Comparison of ENCODE assay signal across 5 cellular contexts in the genomic region with DNA sequence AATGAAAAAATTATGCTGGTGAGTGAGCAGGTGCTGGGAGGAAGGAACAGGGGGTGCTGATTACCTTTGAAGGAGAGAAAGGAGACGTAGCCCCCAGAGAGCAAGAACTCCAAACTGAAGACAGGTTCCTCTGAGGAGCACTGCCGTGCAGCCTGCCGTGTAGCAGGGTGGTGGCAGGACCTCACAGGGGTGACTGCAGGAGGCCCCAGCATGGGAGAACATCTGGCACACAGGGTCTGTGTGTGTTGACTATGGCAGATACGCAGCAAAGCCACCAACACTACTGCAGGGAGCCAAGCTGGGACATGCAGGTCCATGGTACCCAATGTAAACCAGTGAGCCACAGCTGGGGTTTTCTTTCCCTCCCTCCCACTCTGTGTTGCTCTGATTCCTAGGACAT.
"Had no signal": no experiment of that assay in that cellular context is flagged by ENCODE, and none has a peak within 500 bp of the region (broad histone marks: within the 10 kb centered on the region; RNA-seq: fewer than 3 reads in every experiment).

No MANE protein-coding gene starts in this region.

- DNase-seq: GM23248, GOT3, IMR-90 had no signal

- H2AFZ ChIP-seq: GM23248 had no signal

- H3K36me3 ChIP-seq: HAP-1 had no signal

- H3K27ac ChIP-seq: GM23248 had no signal

- H3K4me1 ChIP-seq: HAP-1 had no signal

- H3K9me3 ChIP-seq: HAP-1 had no signal

- ATAC-seq: HCT116 had no signal

- H3K4me3 ChIP-seq: GM23248, HAP-1 had no signal

- H3K9ac ChIP-seq: GM23248 had no signal
